In the genomic region with DNA sequence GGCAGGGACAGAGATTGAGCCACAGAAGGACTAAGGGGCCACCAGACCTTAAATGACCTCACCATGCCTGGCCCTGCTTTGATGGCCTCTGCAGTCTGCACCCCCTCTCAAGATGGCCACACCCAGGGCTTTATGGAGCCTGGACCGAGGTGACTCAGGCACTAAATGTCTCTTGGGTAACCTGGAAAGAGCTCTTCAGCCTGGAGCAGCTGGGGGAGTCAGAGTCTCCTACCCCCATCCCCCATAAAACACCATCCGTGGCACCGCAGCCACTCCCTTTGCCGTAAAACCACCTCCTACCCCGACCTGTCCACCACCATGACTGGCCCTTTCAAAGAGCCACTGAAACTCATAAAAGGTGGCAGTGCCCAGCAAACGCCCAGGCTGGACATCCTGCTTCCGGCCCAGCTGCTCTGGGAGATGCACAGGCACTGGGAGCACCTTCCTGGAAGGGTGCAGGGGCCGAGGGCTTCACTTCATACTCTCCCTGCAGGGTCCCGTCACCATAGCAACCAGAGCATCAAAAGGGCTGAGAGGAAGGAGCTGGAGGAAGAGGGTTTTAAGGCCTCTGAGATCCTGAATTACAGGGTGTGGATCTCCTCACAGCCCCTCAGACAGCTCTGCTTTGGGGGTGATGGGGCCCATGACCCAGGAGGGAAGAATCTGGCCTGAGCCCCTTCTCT, we compare ENCODE assay signal across 19 cellular contexts. TPM values are rescaled to one million over a fixed set of nuclear protein-coding genes. Genes with fewer than 3 reads are reported as not detected.
DNase-seq lines count a peak whose midpoint lies in the region; ATAC-seq, FAIRE-seq and TF ChIP-seq lines count a peak whose summit lies in the region.
"Had no signal": no experiment of that assay in that cellular context is flagged by ENCODE, and none has a peak within 500 bp of the region (broad histone marks: within the 10 kb centered on the region; RNA-seq: fewer than 3 reads in every experiment).

No MANE protein-coding gene starts in this region.

- H3K79me2 ChIP-seq in GM23248 (ENCODE audit: insufficient read depth) (no peaks in the 10 kb centered on the region), MM.1S (ENCODE audit: low read length) (no peaks in the 10 kb centered on the region)

- H3K9me3 ChIP-seq in GM23248 (ENCODE audit: low read depth) (no peaks in the 10 kb centered on the region), lower lobe of right lung (no peaks in the 10 kb centered on the region), MM.1S (replicated peaks; ENCODE audit: insufficient read depth, low read length) (no peaks in the 10 kb centered on the region)
- H3K9me3 ChIP-seq: heart left ventricle had no signal

- intact Hi-C loops in lower lobe of right lung (cut with DNase I), result no loop called here

- H3F3A ChIP-seq in GM23248 (ENCODE audit: insufficient read depth) (no peaks in the 10 kb centered on the region), MM.1S (ENCODE audit: insufficient read depth, low read length) (no peaks in the 10 kb centered on the region)

- in situ Hi-C loops in GM23248 (cut with MboI), result no loop called here

- H3K4me3 ChIP-seq in GM23248 (no peak overlapping the region), lower lobe of right lung (no peak overlapping the region), MM.1S (ENCODE audit: low read length) (no peak overlapping the region)
- H3K4me3 ChIP-seq: heart left ventricle had no signal

- peak; percentile 40 to 43 for ATAC-seq in lower lobe of right lung
- ATAC-seq: activated T-cell treated with anti-CD3 and anti-CD28 coated beads, Interleukin-2, amount 50 U/mL, for 4 hours; heart left ventricle; T-cell had no signal

- WGBS in GM23248 (ENCODE audit: low coverage in 1 of 2, low lambda C conversion rate in 2 of 2, missing lambda C conversion rate in 2 of 2), 2 experiments, result 53 to 59% methylated on average over 9 of the region's 9 CpGs

- no peaks in the 10 kb centered on the region for H3K27me3 ChIP-seq in GM23248 (replicated peaks; ENCODE audit: insufficient read depth)
- H3K27me3 ChIP-seq in lower lobe of right lung (ENCODE audit: low read depth), result peaks cover 10% of the 10 kb centered on the region
- H3K27me3 ChIP-seq in MM.1S (replicated peaks; ENCODE audit: insufficient read depth, low read length), result peaks cover 96% of the 10 kb centered on the region

- H3K9ac ChIP-seq in GM23248 (no peak overlapping the region), MM.1S (ENCODE audit: low read length) (no peak overlapping the region)

- H3K4me1 ChIP-seq in GM23248 (ENCODE audit: insufficient read depth) (peaks cover 30% of the 10 kb centered on the region), lower lobe of right lung (peaks cover 25% of the 10 kb centered on the region), MM.1S (ENCODE audit: low read length) (no peaks in the 10 kb centered on the region)
- H3K4me1 ChIP-seq: heart left ventricle had no signal

- peak overlapping the region; percentile 23; the same call in 1 of the 2 replicates for H2AFZ ChIP-seq in GM23248
- H2AFZ ChIP-seq in MM.1S (ENCODE audit: low read length), result no peak overlapping the region

- DNase-seq in GM23248 (peak; percentile 79), amniotic epithelial cell (ENCODE audit: low read depth) (peak; percentile 34), lower lobe of right lung (no peak), MM.1S (no peak), DMS153 treated with DMSO at 0.1 percent for 48 hours (lab: John Stamatoyannopoulos, UW; ENCODE audit: unreplicated experiment) (no peak), RCC 7860 (ENCODE audit: low spot score) (no peak)
- no peak for DNase-seq in stimulated activated CD8-positive, alpha-beta memory T cell treated with anti-CD3 and anti-CD28 coated beads, Interleukin-4, amount 100 ng/mL, for 48 hours
- DNase-seq: activated CD4-positive, alpha-beta memory T cell treated with anti-CD3 and anti-CD28 coated beads for 36 hours; activated naive CD8-positive, alpha-beta T cell treated with anti-CD3 and anti-CD28 coated beads, Interleukin-2, amount 10 ng/mL, durations not matched to agents 7 days and 5 days; activated T-cell treated with anti-CD3 and anti-CD28 coated beads, Interleukin-2, amount 50 U/mL, for 4 hours; heart left ventricle; islet precursor cell; midbrain; NCI-H2081; retina; RPMI8226; T-cell; WERI-Rb-1 had no signal

- H3K36me3 ChIP-seq in GM23248 (ENCODE audit: low read depth) (no peaks in the 10 kb centered on the region), lower lobe of right lung (no peaks in the 10 kb centered on the region), MM.1S (replicated peaks; ENCODE audit: insufficient read depth, low read length) (no peaks in the 10 kb centered on the region)
- H3K36me3 ChIP-seq: heart left ventricle, WERI-Rb-1 had no signal

- no peaks in the 10 kb centered on the region for H3K9me2 ChIP-seq in GM23248 (ENCODE audit: insufficient read depth)
- no peaks in the 10 kb centered on the region for H3K9me2 ChIP-seq in MM.1S (replicated peaks; ENCODE audit: insufficient read depth, low read length)

- no peak overlapping the region for H3K4me2 ChIP-seq in GM23248 (ENCODE audit: unreplicated experiment)
- no peak overlapping the region for H3K4me2 ChIP-seq in MM.1S (ENCODE audit: low read depth, low read length)

- TF ChIP-seq CTCF in 22Rv1 (IDR thresholded peaks at IDR 0.05) (no peak), lower lobe of right lung (IDR thresholded peaks at IDR 0.05) (no peak), MM.1S (IDR thresholded peaks at IDR 0.05; ENCODE audit: low read length) (no peak)

- H4K20me1 ChIP-seq in GM23248 (ENCODE audit: insufficient read depth) (no peaks in the 10 kb centered on the region), MM.1S (ENCODE audit: insufficient read depth, low read length) (no peaks in the 10 kb centered on the region)

- H3K27ac ChIP-seq in 22Rv1, result peak overlapping the region; percentile 69
- H3K27ac ChIP-seq in GM23248, result no peak overlapping the region
- peak overlapping the region; percentile 46 for H3K27ac ChIP-seq in lower lobe of right lung
- no peak overlapping the region for H3K27ac ChIP-seq in MM.1S (ENCODE audit: low read length)
- H3K27ac ChIP-seq: heart left ventricle had no signal

- no peak for FAIRE-seq in RCC 7860 (lab: Jason Lieb, UNC)

RNA-seq across cellular contexts. Expression of gene FOXN1, which starts 22.3 kb away (rescaled TPM):
- not detected in 2 replicates for total RNA-seq in GM23248 (2014; rRNA removed; shearing (Covaris generic))
- not detected in 2 replicates for polyA plus RNA-seq in GM23248 (2016; fragmentation: Nextera tagmentation; extraction: Ambion mirVana)
- total RNA-seq in lower lobe of right lung, result 0.15 TPM
- total RNA-seq: activated CD4-positive, alpha-beta memory T cell treated with anti-CD3 and anti-CD28 coated beads for 36 hours; activated naive CD8-positive, alpha-beta T cell treated with anti-CD3 and anti-CD28 coated beads, Interleukin-2, amount 10 ng/mL, durations not matched to agents 7 days and 5 days; activated T-cell treated with anti-CD3 and anti-CD28 coated beads, Interleukin-2, amount 50 U/mL, for 4 hours; heart left ventricle; T-cell had no signal
- polyA plus RNA-seq: heart left ventricle had no signal

RNA-seq across cellular contexts. Expression of gene UNC119, which starts 24.0 kb away (rescaled TPM):
- total RNA-seq in GM23248 (2014; rRNA removed; shearing (Covaris generic)), result 30.9 and 50.9 TPM in 2 replicates
- polyA plus RNA-seq in GM23248 (2016; fragmentation: Nextera tagmentation; extraction: Ambion mirVana), result 28.8 and 29.4 TPM in 2 replicates
- 27.0 TPM for total RNA-seq in lower lobe of right lung

RNA-seq across cellular contexts. Expression of gene PIGS, which starts 42.9 kb away (rescaled TPM):
- total RNA-seq in GM23248 (2014; rRNA removed; shearing (Covaris generic)), result 57.8 and 76.0 TPM in 2 replicates
- 68.8 and 72.7 TPM in 2 replicates for polyA plus RNA-seq in GM23248 (2016; fragmentation: Nextera tagmentation; extraction: Ambion mirVana)
- 45.3 TPM for total RNA-seq in lower lobe of right lung

RNA-seq across cellular contexts. Expression of gene ALDOC, which starts 48.2 kb away (rescaled TPM):
- 36.4 and 47.3 TPM in 2 replicates for total RNA-seq in GM23248 (2014; rRNA removed; shearing (Covaris generic))
- 18.4 and 18.5 TPM in 2 replicates for polyA plus RNA-seq in GM23248 (2016; fragmentation: Nextera tagmentation; extraction: Ambion mirVana)
- 11.6 TPM for total RNA-seq in lower lobe of right lung

RNA-seq across cellular contexts. Expression of gene SLC13A2, which starts 55.0 kb away (rescaled TPM):
- not detected in 2 replicates for total RNA-seq in GM23248 (2014; rRNA removed; shearing (Covaris generic))
- not detected in 2 replicates for polyA plus RNA-seq in GM23248 (2016; fragmentation: Nextera tagmentation; extraction: Ambion mirVana)
- not detected for total RNA-seq in lower lobe of right lung
- total RNA-seq: activated CD4-positive, alpha-beta memory T cell treated with anti-CD3 and anti-CD28 coated beads for 36 hours; activated naive CD8-positive, alpha-beta T cell treated with anti-CD3 and anti-CD28 coated beads, Interleukin-2, amount 10 ng/mL, durations not matched to agents 7 days and 5 days; activated T-cell treated with anti-CD3 and anti-CD28 coated beads, Interleukin-2, amount 50 U/mL, for 4 hours; heart left ventricle; T-cell had no signal

Comparison
In these comparisons a context has a peak if more than half of its experiments do, and no peak if none do; other contexts are left out.
1. H3K27ac ChIP-seq: peak in 22Rv1 (single experiment) and lower lobe of right lung (single experiment); none in GM23248 (single experiment) and MM.1S (single experiment).
2. DNase-seq: peak in GM23248 (single experiment) and amniotic epithelial cell (single experiment); none in lower lobe of right lung (single experiment), MM.1S (single experiment), DMS153 treated with DMSO at 0.1 percent for 48 hours (single experiment), stimulated activated CD8-positive, alpha-beta memory T cell treated with anti-CD3 and anti-CD28 coated beads, Interleukin-4, amount 100 ng/mL, for 48 hours (single experiment) and RCC 7860 (single experiment).